11 cellular contexts compared by ENCODE assay signal in genomic region chr9:136361757-136362449, GRCh38. TPM values are rescaled to one million over a fixed set of nuclear protein-coding genes. Genes with fewer than 3 reads are reported as not detected.
DNase-seq lines count a peak whose midpoint lies in the region; ATAC-seq and TF ChIP-seq lines count a peak whose summit lies in the region.
"Had no signal": no experiment of that assay in that cellular context is flagged by ENCODE, and none has a peak within 500 bp of the region (broad histone marks: within the 10 kb centered on the region; RNA-seq: fewer than 3 reads in every experiment).

No MANE protein-coding gene starts in this region.

- no peak for DNase-seq in BJ (ENCODE audit: low read depth)
- peak; percentile 80 for DNase-seq in SK-N-DZ (ENCODE audit: low spot score)
- peak; percentile 39 to 78 for DNase-seq in foreskin fibroblast
- DNase-seq in GM13976 (ENCODE audit: low spot score): no peak
- no peak for DNase-seq in NCI-H748 treated with DMSO at 0.1 percent for 48 hours (lab: John Stamatoyannopoulos, UW)
- no peak for DNase-seq in stimulated activated CD4-positive, alpha-beta T cell treated with anti-CD3 and anti-CD28 coated beads, Interleukin-4, amount 100 ng/mL, for 24 hours
- DNase-seq: C1 segment of cervical spinal cord, trophoblast cell had no signal

- peak; percentile 13; the same call in 1 of the 2 replicates for TF ChIP-seq CTCF in BJ (IDR thresholded peaks at IDR 0.05; ENCODE audit: insufficient read depth, low read depth, low read length)
- TF ChIP-seq CTCF in foreskin fibroblast (IDR thresholded peaks at IDR 0.05; ENCODE audit: low read depth, low read length): no peak
- TF ChIP-seq CTCF in neutrophil (IDR thresholded peaks at IDR 0.05): no peak
- TF ChIP-seq CTCF in GM13976 (IDR thresholded peaks at IDR 0.05; ENCODE audit: borderline replicate concordance, control extremely low read depth, extremely low read depth, insufficient read depth, missing control alignments): no peak

- peak overlapping the region; percentile 92 for H3K27ac ChIP-seq in neutrophil

- H3K36me3 ChIP-seq in BJ (ENCODE audit: control insufficient read depth, insufficient read depth, low read length): peaks cover 14% of the 10 kb centered on the region
- H3K36me3 ChIP-seq in neutrophil: no peaks in the 10 kb centered on the region

- H3K4me1 ChIP-seq in neutrophil (ENCODE audit: control insufficient read depth in 1 of 2, insufficient read depth in 1 of 2, low read depth in 1 of 2, low read length in 1 of 2): peaks cover 30 to 39% of the 10 kb centered on the region in 2 experiments

- H3K27me3 ChIP-seq in BJ (ENCODE audit: control insufficient read depth, insufficient read depth, low read length) (no peaks in the 10 kb centered on the region), neutrophil (no peaks in the 10 kb centered on the region)

- no peaks in the 10 kb centered on the region for H3K9me3 ChIP-seq in neutrophil

- H3K4me3 ChIP-seq in BJ (ENCODE audit: low read depth, low read length): no peak overlapping the region; the same call in 1 of the 2 replicates
- H3K4me3 ChIP-seq in foreskin fibroblast (ENCODE audit: low read depth in 1 of 2, low read length in 2 of 2): no peak overlapping the region
- H3K4me3 ChIP-seq in neutrophil (ENCODE audit: low read depth in 1 of 2, low read length in 1 of 2): no peak overlapping the region
- H3K4me3 ChIP-seq: lung had no signal

- in situ Hi-C loops in GM13976 (cut with MboI; ENCODE audit: low sequenced_read_pairs, unreplicated experiment): no loop called here

- no peak for ATAC-seq in GM18861 (IDR thresholded peaks at IDR 0.05; ENCODE audit: unreplicated experiment)

- POLR2A ChIA-PET in BJ (lab: Charles Lee): no interaction called here

- CTCF ChIA-PET in BJ (lab: Yijun Ruan, JAX): interaction anchor here (0.6 to 6.3 kb wide), 10 partner anchors 8 to 50 kb away, joined by 3 to 68 read pairs (median 8); no protein-coding TSS in a partner anchor

RNA-seq across cellular contexts. Expression of gene DNLZ, which starts 1.6 kb away (rescaled TPM):
- 7.2 and 8.5 TPM in 2 replicates for polyA plus RNA-seq in BJ (2011; rRNA removed)
- 1.2 and 2.3 TPM in 2 replicates for polyA minus RNA-seq in BJ (2011; rRNA and poly(A)+ RNA removed)
- polyA plus RNA-seq in SK-N-DZ (2014; cell fraction: cytosol; rRNA removed): 39.9 and 53.5 TPM in 2 replicates
- 53.5 and 73.3 TPM in 2 replicates for polyA plus RNA-seq in SK-N-DZ (2014; cell fraction: nucleus; rRNA removed)

RNA-seq across cellular contexts. Expression of gene CARD9, which starts 11.6 kb away (rescaled TPM):
- 12.9 and 21.3 TPM in 2 replicates for polyA plus RNA-seq in BJ (2011; rRNA removed)
- polyA minus RNA-seq in BJ (2011; rRNA and poly(A)+ RNA removed): 12.0 and 14.5 TPM in 2 replicates
- 23.8 and 38.6 TPM in 2 replicates for polyA plus RNA-seq in SK-N-DZ (2014; cell fraction: cytosol; rRNA removed)
- polyA plus RNA-seq in SK-N-DZ (2014; cell fraction: nucleus; rRNA removed): 257 and 268 TPM in 2 replicates

RNA-seq across cellular contexts. Expression of gene GPSM1, which starts 34.6 kb away (rescaled TPM):
- polyA plus RNA-seq in BJ (2011; rRNA removed): 19.2 and 33.1 TPM in 2 replicates
- 19.1 and 25.6 TPM in 2 replicates for polyA minus RNA-seq in BJ (2011; rRNA and poly(A)+ RNA removed)
- polyA plus RNA-seq in SK-N-DZ (2014; cell fraction: cytosol; rRNA removed): 32.3 and 50.0 TPM in 2 replicates
- 93.4 and 93.5 TPM in 2 replicates for polyA plus RNA-seq in SK-N-DZ (2014; cell fraction: nucleus; rRNA removed)

RNA-seq across cellular contexts. Expression of gene SNAPC4, which starts 38.1 kb away (rescaled TPM):
- 1.6 and 1.7 TPM in 2 replicates for polyA plus RNA-seq in BJ (2011; rRNA removed)
- polyA minus RNA-seq in BJ (2011; rRNA and poly(A)+ RNA removed): 2.1 and 2.7 TPM in 2 replicates
- 9.6 and 12.5 TPM in 2 replicates for polyA plus RNA-seq in SK-N-DZ (2014; cell fraction: cytosol; rRNA removed)
- 47.5 and 49.7 TPM in 2 replicates for polyA plus RNA-seq in SK-N-DZ (2014; cell fraction: nucleus; rRNA removed)

RNA-seq across cellular contexts. Expression of gene ENTR1, which starts 48.5 kb away (rescaled TPM):
- 25.1 and 28.0 TPM in 2 replicates for polyA plus RNA-seq in BJ (2011; rRNA removed)
- polyA minus RNA-seq in BJ (2011; rRNA and poly(A)+ RNA removed): 12.8 and 13.8 TPM in 2 replicates
- polyA plus RNA-seq in SK-N-DZ (2014; cell fraction: cytosol; rRNA removed): 90.9 and 115 TPM in 2 replicates
- 298 and 375 TPM in 2 replicates for polyA plus RNA-seq in SK-N-DZ (2014; cell fraction: nucleus; rRNA removed)

Comparison
In these comparisons a context has a peak if more than half of its experiments do, and no peak if none do; other contexts are left out.
1. DNase-seq: peak in SK-N-DZ (single experiment) and foreskin fibroblast (2 of 2); none in BJ (single experiment), GM13976 (single experiment), NCI-H748 treated with DMSO at 0.1 percent for 48 hours (single experiment) and stimulated activated CD4-positive, alpha-beta T cell treated with anti-CD3 and anti-CD28 coated beads, Interleukin-4, amount 100 ng/mL, for 24 hours (single experiment).